Comparison of ENCODE assay signal across 15 cellular contexts in genomic region chr15:61501815-61502214, GRCh38.
DNase-seq lines count a peak whose midpoint lies in the region; ATAC-seq and TF ChIP-seq lines count a peak whose summit lies in the region.
"Had no signal": no experiment of that assay in that cellular context is flagged by ENCODE, and none has a peak within 500 bp of the region (broad histone marks: within the 10 kb centered on the region; RNA-seq: fewer than 3 reads in every experiment).

No MANE protein-coding gene starts in this region.

- no peak overlapping the region for H3K4me3 ChIP-seq in esophagus muscularis mucosa
- H3K4me3 ChIP-seq in neural progenitor cell, result no peak overlapping the region

- CTCF ChIA-PET in WTC11 (lab: Charles Lee), result no interaction called here

- no peaks in the 10 kb centered on the region for H3F3A ChIP-seq in neural progenitor cell (ENCODE audit: low read depth)

- H3K9me3 ChIP-seq in esophagus muscularis mucosa, result no peaks in the 10 kb centered on the region
- H3K9me3 ChIP-seq in neural progenitor cell (ENCODE audit: low read depth), result no peaks in the 10 kb centered on the region
- H3K9me3 ChIP-seq: BE2C, Caco-2 had no signal

- H3K27ac ChIP-seq in esophagus muscularis mucosa (replicated peaks in 1 of 4) (no peak overlapping the region), neural progenitor cell (no peak overlapping the region)

- POLR2A ChIA-PET in WTC11 (lab: Charles Lee), result no interaction called here

- no peak overlapping the region for H3K4me2 ChIP-seq in neural progenitor cell

- H3K9ac ChIP-seq in neural progenitor cell, result no peak overlapping the region

- no peaks in the 10 kb centered on the region for H3K27me3 ChIP-seq in esophagus muscularis mucosa
- H3K27me3 ChIP-seq in neural progenitor cell, result no peaks in the 10 kb centered on the region
- H3K27me3 ChIP-seq: BE2C had no signal

- H3K36me3 Mint-ChIP-seq in WTC11, result no peaks in the 10 kb centered on the region
- no peaks in the 10 kb centered on the region for H3K36me3 Mint-ChIP-seq in neural progenitor cell
- H3K36me3 Mint-ChIP-seq: CD4-positive, CD25-positive, alpha-beta regulatory T cell had no signal

- H3K4me3 Mint-ChIP-seq in WTC11 (no peak overlapping the region), neural progenitor cell (no peak overlapping the region)
- H3K4me3 Mint-ChIP-seq: CD4-positive, CD25-positive, alpha-beta regulatory T cell; H9 had no signal

- TF ChIP-seq EP300 in esophagus muscularis mucosa (IDR thresholded peaks at IDR 0.05), result no peak

- H3K27me3 Mint-ChIP-seq in WTC11 (ENCODE audit: low read depth), result no peaks in the 10 kb centered on the region
- H3K27me3 Mint-ChIP-seq in neural progenitor cell (ENCODE audit: insufficient read depth, low read depth), result peaks cover 2% of the 10 kb centered on the region

- H3K4me1 Mint-ChIP-seq in WTC11, result peaks cover 26% of the 10 kb centered on the region
- H3K4me1 Mint-ChIP-seq in neural progenitor cell, result peaks cover 17% of the 10 kb centered on the region
- H3K4me1 Mint-ChIP-seq: CD4-positive, CD25-positive, alpha-beta regulatory T cell had no signal

- no peak for TF ChIP-seq POLR2A in esophagus muscularis mucosa (IDR thresholded peaks at IDR 0.05; ENCODE audit: low read depth)

- whole genome bisulfite sequencing in esophagus muscularis mucosa, result 67% methylated on average over 9 of the region's 9 CpGs

- no peak for TF ChIP-seq CTCF in WTC11 (IDR thresholded peaks at IDR 0.05)
- no peak for TF ChIP-seq CTCF in esophagus muscularis mucosa (IDR thresholded peaks at IDR 0.05)
- TF ChIP-seq CTCF in neural progenitor cell (IDR thresholded peaks at IDR 0.05), result no peak

- H4K20me1 ChIP-seq in neural progenitor cell (ENCODE audit: low read depth), result no peaks in the 10 kb centered on the region

- no peak for DNase-seq in WTC11 (ENCODE audit: low spot score)
- peak; percentile 33 to 63 for DNase-seq in dermis microvascular lymphatic vessel endothelial cell (ENCODE audit: low read depth in 2 of 2)
- peak; percentile 83 for DNase-seq in esophagus muscularis mucosa (ENCODE audit: extremely low spot score)
- no peak for DNase-seq in neural progenitor cell (ENCODE audit: low spot score)
- DNase-seq in activated CD4-positive, alpha-beta T cell treated with anti-CD3 and anti-CD28 coated beads, Interleukin-2, amount 50 U/mL, for 4 hours, result no peak
- no peak for DNase-seq in NCI-H1105 (lab: John Stamatoyannopoulos, UW)
- no peak for DNase-seq in cerebellum (ENCODE audit: low spot score)
- DNase-seq: ACHN; BE2C; C1 segment of cervical spinal cord; Caco-2; CD4-positive, CD25-positive, alpha-beta regulatory T cell; GOT3; H9 had no signal

- H3K9me3 Mint-ChIP-seq in WTC11 (no peaks in the 10 kb centered on the region), neural progenitor cell (no peaks in the 10 kb centered on the region)
- H3K9me3 Mint-ChIP-seq: H9 had no signal

- H3K36me3 ChIP-seq in esophagus muscularis mucosa (no peaks in the 10 kb centered on the region), neural progenitor cell (no peaks in the 10 kb centered on the region)
- H3K36me3 ChIP-seq: BE2C had no signal

- H3K27ac Mint-ChIP-seq in WTC11 (no peak overlapping the region), neural progenitor cell (peak overlapping the region; percentile 69)
- H3K27ac Mint-ChIP-seq: CD4-positive, CD25-positive, alpha-beta regulatory T cell; H9 had no signal

- H2AFZ ChIP-seq in neural progenitor cell (replicated peaks), result no peak overlapping the region

- ATAC-seq in WTC11, result peak; percentile 48
- no peak for ATAC-seq in HG02610 (IDR thresholded peaks at IDR 0.05; ENCODE audit: unreplicated experiment)

- no peaks in the 10 kb centered on the region for H3K79me2 ChIP-seq in neural progenitor cell (ENCODE audit: low read depth)

- no peaks in the 10 kb centered on the region for H3K4me1 ChIP-seq in esophagus muscularis mucosa
- H3K4me1 ChIP-seq in neural progenitor cell, result no peaks in the 10 kb centered on the region
- H3K4me1 ChIP-seq: Caco-2 had no signal

- intact Hi-C loops in esophagus muscularis mucosa (cut with DNase I), result no loop called here

TF ChIP-seq in WTC11, 78 proteins besides CTCF, POLR2A, EP300 and RAD21 (continues in another document):
- TF ChIP-seq PREB (CRISPR knock-in tag; IDR thresholded peaks at IDR 0.05; ENCODE audit: borderline replicate concordance) (no peak), ZMAT4 (CRISPR knock-in tag; IDR thresholded peaks at IDR 0.05) (no peak), AFF4 (CRISPR knock-in tag; IDR thresholded peaks at IDR 0.05; ENCODE audit: borderline replicate concordance) (no peak), ARID4B (CRISPR knock-in tag; IDR thresholded peaks at IDR 0.05; ENCODE audit: borderline replicate concordance) (no peak), JUN (CRISPR knock-in tag; IDR thresholded peaks at IDR 0.05) (no peak), USF2 (CRISPR knock-in tag; IDR thresholded peaks at IDR 0.05) (no peak), NR2C2 (CRISPR knock-in tag; IDR thresholded peaks at IDR 0.05) (no peak)

Comparison
In these comparisons a context has a peak if more than half of its experiments do, and no peak if none do; other contexts are left out.
1. DNase-seq: peak in dermis microvascular lymphatic vessel endothelial cell (2 of 2) and esophagus muscularis mucosa (single experiment); none in WTC11 (single experiment), neural progenitor cell (single experiment), activated CD4-positive, alpha-beta T cell treated with anti-CD3 and anti-CD28 coated beads, Interleukin-2, amount 50 U/mL, for 4 hours (0 of 2), NCI-H1105 (single experiment) and cerebellum (single experiment).